Comparison of ENCODE assay signal across 8 cellular contexts in the genomic region with DNA sequence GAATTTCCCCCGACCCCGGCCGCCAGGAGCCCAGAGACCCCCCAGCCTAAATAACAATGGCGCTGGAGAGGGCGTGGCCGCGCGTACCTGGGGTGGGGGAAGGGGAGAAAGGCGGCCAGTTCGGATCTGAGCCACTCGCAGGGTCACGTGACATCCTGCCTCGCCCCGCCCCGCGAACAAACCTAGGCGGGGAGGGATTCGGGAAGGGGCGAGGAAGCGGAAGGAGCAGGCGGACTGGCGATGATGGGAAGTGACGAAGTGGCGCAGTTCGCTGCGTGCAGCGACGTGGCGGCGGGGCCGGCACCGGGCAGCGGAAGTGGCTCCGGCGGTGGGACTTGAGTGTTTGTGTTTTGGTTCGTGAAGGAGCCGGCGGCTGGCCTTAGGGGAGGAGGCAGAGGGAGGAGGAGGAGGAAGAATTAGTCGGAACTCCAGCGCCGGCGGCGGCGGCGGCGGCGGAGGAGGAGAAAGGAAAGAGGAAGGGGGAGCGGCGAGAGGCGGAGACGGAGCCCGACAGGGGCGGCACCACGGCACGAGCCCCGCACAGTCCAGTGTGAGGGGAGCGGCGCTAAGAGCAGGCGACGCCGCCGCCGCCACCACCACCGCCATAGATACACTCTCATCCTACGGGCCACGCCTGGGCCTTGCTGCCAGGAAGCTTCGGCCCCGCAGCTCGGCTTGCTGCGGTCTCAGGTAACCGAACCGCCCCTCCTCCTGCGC. TPM values are rescaled to one million over a fixed set of nuclear protein-coding genes. Genes with fewer than 3 reads are reported as not detected.
DNase-seq lines count a peak whose midpoint lies in the region; TF ChIP-seq lines count a peak whose summit lies in the region.

A gene with protein sequence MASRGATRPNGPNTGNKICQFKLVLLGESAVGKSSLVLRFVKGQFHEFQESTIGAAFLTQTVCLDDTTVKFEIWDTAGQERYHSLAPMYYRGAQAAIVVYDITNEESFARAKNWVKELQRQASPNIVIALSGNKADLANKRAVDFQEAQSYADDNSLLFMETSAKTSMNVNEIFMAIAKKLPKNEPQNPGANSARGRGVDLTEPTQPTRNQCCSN (plus strand): TSS at position 266 of the 717 bp plus-strand sequence. CDS start 3,802 bp downstream, outside the sequence.

- CTCF ChIA-PET in activated CD8-positive, alpha-beta memory T cell treated with anti-CD3 and anti-CD28 coated beads for 36 hours (lab: Charles Lee): interaction anchor here (0.9 kb wide), 1 partner anchor 10 kb away, joined by 4 read pairs; no protein-coding TSS in a partner anchor

- no peak for TF ChIP-seq CTCF in GM20000 (IDR thresholded peaks at IDR 0.05; ENCODE audit: extremely low read depth, missing control alignments)

- DNase-seq in CMK (ENCODE audit: low read depth) (peak; percentile 95), GM20000 (ENCODE audit: low spot score) (peak; percentile 95), HT-29 (ENCODE audit: low spot score) (peak; percentile 90), NOMO-1 (lab: John Stamatoyannopoulos, UW; ENCODE audit: unreplicated experiment in 2 of 2) (peak; percentile 97 to 99), lung microvascular endothelial cell (ENCODE audit: low read depth in 2 of 2) (peak; percentile 99)
- peak; percentile 93 for DNase-seq in effector CD8-positive, alpha-beta T cell (lab: John Stamatoyannopoulos, UW)
- peak; percentile 92 to 96 (median 96) for DNase-seq in stimulated activated CD4-positive, alpha-beta T cell treated with anti-CD3 and anti-CD28 coated beads, TNF-alpha, amount 100 ng/mL, for 48 hours (ENCODE audit: low read depth in 3 of 3)

- POLR2A ChIA-PET in activated CD8-positive, alpha-beta memory T cell treated with anti-CD3 and anti-CD28 coated beads for 36 hours (lab: Charles Lee): interaction anchor here (1.1 to 1.9 kb wide), 2 partner anchors 16 to 94 kb away, joined by 4 to 13 read pairs; partner anchors contain the start of gene KAT2B

RNA-seq across cellular contexts. Expression of the gene that starts here (rescaled TPM):
- 25.7 and 29.7 TPM in 2 replicates for total RNA-seq in HT-29 (2014; rRNA removed; shearing (Covaris generic))
- 10 to 100 TPM; 64.4 to 67.8 TPM for total RNA-seq in activated CD8-positive, alpha-beta memory T cell treated with anti-CD3 and anti-CD28 coated beads for 36 hours
- total RNA-seq in lung microvascular endothelial cell: 60.4 and 75.2 TPM in 2 replicates

Comparison
In these comparisons a context has a peak if more than half of its experiments do, and no peak if none do; other contexts are left out.
1. Peak in every context shown above with its lines: DNase-seq.